ENCODE assay signal across 28 cellular contexts in the genomic region with DNA sequence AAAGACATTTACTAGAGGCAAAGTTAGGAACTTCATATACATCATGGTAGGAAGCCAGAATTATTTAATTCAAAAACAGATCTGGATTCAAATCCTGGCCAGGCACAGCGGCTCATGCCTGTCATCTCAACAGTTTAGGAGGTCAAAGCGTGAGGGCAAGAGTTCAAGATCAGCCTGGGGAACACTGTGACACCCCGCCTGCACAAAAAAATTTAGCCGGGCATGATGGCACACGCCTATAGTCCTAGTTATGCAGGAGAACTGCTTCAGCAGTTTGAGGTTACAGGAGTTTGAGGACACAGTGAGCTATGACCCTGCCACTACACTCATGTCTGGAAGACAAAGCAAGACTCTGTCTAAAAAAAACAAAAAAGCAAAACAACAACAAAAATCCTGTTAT. TPM values are rescaled to one million over a fixed set of nuclear protein-coding genes. Genes with fewer than 3 reads are reported as not detected.
DNase-seq lines count a peak whose midpoint lies in the region; ATAC-seq and TF ChIP-seq lines count a peak whose summit lies in the region.
"Had no signal": no experiment of that assay in that cellular context is flagged by ENCODE, and none has a peak within 500 bp of the region (broad histone marks: within the 10 kb centered on the region; RNA-seq: fewer than 3 reads in every experiment).

No MANE protein-coding gene starts in this region.

- H3K9ac ChIP-seq in endodermal cell (ENCODE audit: extremely low read depth, low read length, poor library complexity, severe bottlenecking): no peak overlapping the region
- H3K9ac ChIP-seq: KMS-11 had no signal

- peaks cover 6% of the 10 kb centered on the region; the same call in 1 of the 3 replicates for H3K4me1 Mint-ChIP-seq in GM23338
- peaks cover 2% of the 10 kb centered on the region for H3K4me1 Mint-ChIP-seq in endodermal cell
- H3K4me1 Mint-ChIP-seq in mesothelial cell of epicardium: peaks cover 25% of the 10 kb centered on the region

- peaks cover 2% of the 10 kb centered on the region; the same call in 2 of the 3 replicates for H3K36me3 Mint-ChIP-seq in GM23338 (ENCODE audit: low read depth)
- peaks cover 5% of the 10 kb centered on the region for H3K36me3 Mint-ChIP-seq in endodermal cell (ENCODE audit: low read depth)
- peaks cover 5% of the 10 kb centered on the region for H3K36me3 Mint-ChIP-seq in mesothelial cell of epicardium

- H3K27ac ChIP-seq in GM23338 (ENCODE audit: low read depth): no peak overlapping the region
- H3K27ac ChIP-seq in RWPE2 (ENCODE audit: poor library complexity, severe bottlenecking): peak overlapping the region; percentile 42
- H3K27ac ChIP-seq in endodermal cell (ENCODE audit: low read depth, low read length): no peak overlapping the region
- H3K27ac ChIP-seq: KMS-11, ovary, upper lobe of left lung had no signal

- H3K9me2 ChIP-seq in GM23338 (ENCODE audit: insufficient read depth): no peaks in the 10 kb centered on the region

- H3K27me3 Mint-ChIP-seq in GM23338 (ENCODE audit: insufficient read depth, low read depth, poor library complexity) (no peaks in the 10 kb centered on the region), endodermal cell (ENCODE audit: insufficient read depth) (no peaks in the 10 kb centered on the region), mesothelial cell of epicardium (ENCODE audit: low read depth) (no peaks in the 10 kb centered on the region)
- H3K27me3 Mint-ChIP-seq: activated CD4-positive, alpha-beta T cell treated with anti-CD3 and anti-CD28 coated beads for 36 hours; activated naive CD8-positive, alpha-beta T cell had no signal

- 0 out of 2 replicates have a peak, but pooled peaks cover 2% of the 10 kb centered on the region for H3F3A ChIP-seq in GM23338 (replicated peaks; ENCODE audit: low read depth)

- H3K9me3 ChIP-seq in RWPE2 (ENCODE audit: severe bottlenecking) (no peaks in the 10 kb centered on the region), endodermal cell (ENCODE audit: control insufficient read depth, low read length) (peaks cover 5% of the 10 kb centered on the region)
- H3K9me3 ChIP-seq: BE2C, ovary, upper lobe of left lung had no signal

- H2AFZ ChIP-seq in GM23338: no peak overlapping the region

- TF ChIP-seq CTCF in GM23338 (conservative IDR thresholded peaks at IDR 0.05; ENCODE audit: low read depth in 2 of 2) (no peak), RWPE2 (IDR thresholded peaks at IDR 0.05; ENCODE audit: poor library complexity, severe bottlenecking) (no peak), endodermal cell (conservative IDR thresholded peaks at IDR 0.05) (no peak), mesothelial cell of epicardium (IDR thresholded peaks at IDR 0.05; ENCODE audit: unreplicated experiment) (no peak)

- no peak overlapping the region for H3K4me2 ChIP-seq in GM23338
- H3K4me2 ChIP-seq: KMS-11 had no signal

- H4K20me1 ChIP-seq in GM23338 (replicated peaks; ENCODE audit: insufficient read depth): peaks cover 30% of the 10 kb centered on the region

- peak overlapping the region; percentile 80; the same call in 1 of the 2 replicates for H3K27ac Mint-ChIP-seq in GM23338
- H3K27ac Mint-ChIP-seq in endodermal cell: no peak overlapping the region
- peak overlapping the region; percentile 78 for H3K27ac Mint-ChIP-seq in mesothelial cell of epicardium
- H3K27ac Mint-ChIP-seq: activated CD8-positive, alpha-beta T cell treated with anti-CD3 and anti-CD28 coated beads, Interleukin-2, amount 10 ng/mL, durations not matched to agents 7 days and 5 days; activated naive CD8-positive, alpha-beta T cell; nephron had no signal

- H3K27me3 ChIP-seq in GM23338 (ENCODE audit: insufficient read depth): no peaks in the 10 kb centered on the region
- no peaks in the 10 kb centered on the region for H3K27me3 ChIP-seq in RWPE2 (ENCODE audit: insufficient read depth, poor library complexity, severe bottlenecking)
- H3K27me3 ChIP-seq in endodermal cell (ENCODE audit: control insufficient read depth, insufficient read depth, low read length, poor library complexity, severe bottlenecking): no peaks in the 10 kb centered on the region
- H3K27me3 ChIP-seq: BE2C, ovary, upper lobe of left lung had no signal

- peaks cover 5% of the 10 kb centered on the region; the same call in 1 of the 2 replicates for H3K4me1 ChIP-seq in GM23338 (ENCODE audit: insufficient read depth)
- H3K4me1 ChIP-seq in RWPE2 (ENCODE audit: insufficient read depth, poor library complexity, severe bottlenecking): peaks cover 30% of the 10 kb centered on the region
- H3K4me1 ChIP-seq in endodermal cell (ENCODE audit: control insufficient read depth, insufficient read depth, low read length): no peaks in the 10 kb centered on the region
- H3K4me1 ChIP-seq: BE2C had no signal

- H3K4me3 Mint-ChIP-seq in GM23338: no peak overlapping the region
- no peak overlapping the region for H3K4me3 Mint-ChIP-seq in endodermal cell
- H3K4me3 Mint-ChIP-seq in mesothelial cell of epicardium: no peak overlapping the region
- H3K4me3 Mint-ChIP-seq: activated CD4-positive, alpha-beta T cell treated with anti-CD3 and anti-CD28 coated beads for 36 hours; activated CD8-positive, alpha-beta T cell treated with anti-CD3 and anti-CD28 coated beads, Interleukin-2, amount 10 ng/mL, durations not matched to agents 7 days and 5 days; activated naive CD8-positive, alpha-beta T cell; nephron had no signal

- no peak for DNase-seq in GM23338 (ENCODE audit: low spot score)
- DNase-seq in RWPE2 (ENCODE audit: low spot score): no peak
- DNase-seq in endodermal cell: peak; percentile 32
- DNase-seq in mesothelial cell of epicardium (ENCODE audit: low spot score in 2 of 2, unreplicated experiment in 2 of 2): no peak
- DNase-seq in DMS 273 (lab: John Stamatoyannopoulos, UW; ENCODE audit: unreplicated experiment): no peak
- no peak for DNase-seq in NCI-H1436 treated with DMSO at 0.1 percent for 48 hours (lab: John Stamatoyannopoulos, UW)
- DNase-seq in D341Med (ENCODE audit: low spot score): no peak
- no peak for DNase-seq in kidney tubule cell (ENCODE audit: low spot score)
- DNase-seq: ACHN; activated CD4-positive, alpha-beta T cell treated with anti-CD3 and anti-CD28 coated beads for 36 hours; activated CD8-positive, alpha-beta T cell treated with anti-CD3 and anti-CD28 coated beads, Interleukin-2, amount 10 ng/mL, durations not matched to agents 7 days and 5 days; aorta; BE2C; caudate nucleus; dermis blood vessel endothelial cell; DMS53; MV-4-11; NCI-H187; NCI-H2171 treated with DMSO at 0.1 percent for 48 hours; NCI-H524 treated with DMSO at 0.1 percent for 48 hours; ovary; stimulated activated CD4-positive, alpha-beta T cell treated with anti-CD3 and anti-CD28 coated beads, Interleukin-2, amount 100 ng/mL, for 24 hours; upper lobe of left lung had no signal

- H3K4me3 ChIP-seq in GM23338 (no peak overlapping the region), RWPE2 (ENCODE audit: severe bottlenecking) (no peak overlapping the region), endodermal cell (ENCODE audit: low read length) (no peak overlapping the region)
- H3K4me3 ChIP-seq: lung, ovary, upper lobe of left lung had no signal

- H3K9me3 Mint-ChIP-seq in GM23338: peaks cover 2% of the 10 kb centered on the region; the same call in 1 of the 3 replicates
- peaks cover 2% of the 10 kb centered on the region for H3K9me3 Mint-ChIP-seq in endodermal cell
- H3K9me3 Mint-ChIP-seq in mesothelial cell of epicardium: peaks cover 3% of the 10 kb centered on the region

- H3K79me2 ChIP-seq in GM23338 (replicated peaks; ENCODE audit: insufficient read depth): peaks cover 97% of the 10 kb centered on the region

- WGBS in endodermal cell (ENCODE audit: insufficient coverage in 1 of 2, insufficient read length in 1 of 2), 2 experiments: 95 to 96% methylated on average over 5 of the region's 5 CpGs

- no peak for ATAC-seq in GM23338
- ATAC-seq in RWPE2 (ENCODE audit: low read depth): no peak
- ATAC-seq: activated CD8-positive, alpha-beta T cell treated with anti-CD3 and anti-CD28 coated beads, Interleukin-2, amount 10 ng/mL, durations not matched to agents 7 days and 5 days had no signal

- H3K36me3 ChIP-seq in GM23338 (ENCODE audit: insufficient read depth) (no peaks in the 10 kb centered on the region), RWPE2 (ENCODE audit: low read depth) (no peaks in the 10 kb centered on the region), endodermal cell (ENCODE audit: control insufficient read depth, insufficient read depth, low read length) (peaks cover under 1% of the 10 kb centered on the region)
- H3K36me3 ChIP-seq: BE2C, ovary, upper lobe of left lung had no signal

TF ChIP-seq in GM23338, 12 proteins besides CTCF, POLR2A, EP300 and RAD21 (continues in another document):
- no peak for TF ChIP-seq ZNF114 (CRISPR knock-in tag; IDR thresholded peaks at IDR 0.05)

RNA-seq across cellular contexts. Expression of gene MRTFA, which starts 8.9 kb away (rescaled TPM):
- 85.2 and 92.4 TPM in 2 replicates for total RNA-seq in GM23338 (2014; rRNA removed; shearing (Covaris generic))
- polyA plus RNA-seq in GM23338 (2016; fragmentation: Nextera tagmentation; extraction: Ambion mirVana): 18.1 and 19.3 TPM in 2 replicates
- total RNA-seq in endodermal cell (10 to 100 TPM; 43.3 to 44.7 TPM), mesothelial cell of epicardium (105 to 109 TPM (median 108 TPM) in 3 replicates)
- polyA plus RNA-seq in endodermal cell (2013, experiment 1 of 2): 24.1 TPM
- 25.4 TPM for polyA plus RNA-seq in endodermal cell (2013, experiment 2 of 2)

RNA-seq across cellular contexts. Expression of gene MCHR1, which starts 51.7 kb away (rescaled TPM):
- 0.27 and 2.4 TPM in 2 replicates for total RNA-seq in GM23338 (2014; rRNA removed; shearing (Covaris generic))
- polyA plus RNA-seq in GM23338 (2016; fragmentation: Nextera tagmentation; extraction: Ambion mirVana): 0.83 and 0.91 TPM in 2 replicates
- total RNA-seq in endodermal cell (under 1 TPM in 1 of 2 donors, not detected in 1; 0.53 TPM), mesothelial cell of epicardium (2.5 to 3.5 TPM (median 3.2 TPM) in 3 replicates)
- polyA plus RNA-seq in endodermal cell (2013, experiment 1 of 2): 10.9 TPM
- 15.6 TPM for polyA plus RNA-seq in endodermal cell (2013, experiment 2 of 2)
- total RNA-seq: activated CD4-positive, alpha-beta T cell treated with anti-CD3 and anti-CD28 coated beads for 36 hours; activated CD8-positive, alpha-beta T cell treated with anti-CD3 and anti-CD28 coated beads, Interleukin-2, amount 10 ng/mL, durations not matched to agents 7 days and 5 days; dermis blood vessel endothelial cell; T-helper 2 cell treated with Interferon-gamma antibody and Interleukin-4, amounts not matched to agents 100 ng/mL and 5 ng/mL, for 36 hours had no signal
- polyA plus RNA-seq: aorta had no signal
